Comparison of ENCODE assay signal across 1 cellular context in the genomic region with DNA sequence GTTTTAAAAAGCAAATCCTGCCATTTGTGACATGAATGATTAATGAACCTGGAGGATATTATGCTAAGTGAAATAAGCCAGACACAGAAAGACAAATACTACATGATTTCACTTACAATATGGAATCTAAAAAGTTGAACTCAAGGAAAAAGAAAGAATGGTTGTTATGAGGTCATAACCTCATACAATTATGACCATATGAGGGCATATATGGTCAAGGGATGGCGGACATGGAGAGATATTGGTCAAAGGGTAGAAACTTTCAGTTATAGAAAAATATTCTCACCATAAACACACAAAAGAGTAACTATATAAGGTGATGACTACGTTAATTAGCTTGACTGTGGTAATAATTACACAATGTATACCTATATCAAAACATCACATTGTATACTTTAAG.
TF ChIP-seq lines count a peak whose summit lies in the region.

No MANE protein-coding gene starts in this region.

TF ChIP-seq in SK-N-SH treated with all-trans-retinoic acid at 6 μM for 48 hours, 23 proteins besides CTCF, POLR2A, EP300 and RAD21 (continued from another document):
- TF ChIP-seq CREB5 (CRISPR knock-in tag; IDR thresholded peaks at IDR 0.05; ENCODE audit: low read depth), result no peak
- TF ChIP-seq ZFP3 (CRISPR knock-in tag; IDR thresholded peaks at IDR 0.05), result no peak
- TF ChIP-seq SNAI2 (CRISPR knock-in tag; IDR thresholded peaks at IDR 0.05), result no peak
- TF ChIP-seq TCF4 (CRISPR knock-in tag; IDR thresholded peaks at IDR 0.05; ENCODE audit: borderline replicate concordance), result no peak
- no peak for TF ChIP-seq TOX (CRISPR knock-in tag; IDR thresholded peaks at IDR 0.05; ENCODE audit: borderline replicate concordance)
